ENCODE assay signal across 8 cellular contexts in genomic region chr6:32195652-32195901, GRCh38. TPM values are rescaled to one million over a fixed set of nuclear protein-coding genes. Genes with fewer than 3 reads are reported as not detected.
DNase-seq lines count a peak whose midpoint lies in the region; ATAC-seq and TF ChIP-seq lines count a peak whose summit lies in the region.

No MANE protein-coding gene starts in this region.

- no peaks in the 10 kb centered on the region for H3K9me3 Mint-ChIP-seq in naive thymus-derived CD8-positive, alpha-beta T cell

- peak overlapping the region; percentile 89 for H3K4me3 ChIP-seq in LNCaP clone FGC (ENCODE audit: low read depth, low read length)

- H3K4me3 Mint-ChIP-seq in naive thymus-derived CD8-positive, alpha-beta T cell = peak overlapping the region; percentile 92 to 100 (median 97)

- no peak for TF ChIP-seq CTCF in LNCaP clone FGC (IDR thresholded peaks at IDR 0.05; ENCODE audit: control insufficient read depth, extremely low read depth, insufficient read depth)

- peaks cover 29 to 49% (median 42%) of the 10 kb centered on the region in 4 donors for H3K4me1 Mint-ChIP-seq in naive thymus-derived CD8-positive, alpha-beta T cell

- DNase-seq in CMK (ENCODE audit: low read depth) (peak; percentile 99), LNCaP clone FGC (ENCODE audit: low read depth) (peak; percentile 97), RPMI7951 (ENCODE audit: low read depth) (peak; percentile 100), fibroblast of peridontal ligament (ENCODE audit: extremely low read depth) (peak; percentile 99)
- peak; percentile 100 for DNase-seq in activated effector memory CD4-positive, alpha-beta T cell treated with Interleukin-2 at 50 U/mL for 16 hours
- DNase-seq in naive thymus-derived CD8-positive, alpha-beta T cell = peak; percentile 96 to 100 (median 99)
- DNase-seq in stimulated activated naive CD4-positive, alpha-beta T cell (lab: John Stamatoyannopoulos, UW) = peak; percentile 95 to 99 (median 98)

- peaks cover 0 to 2% (median 0%) of the 10 kb centered on the region in 5 donors for H3K27me3 Mint-ChIP-seq in naive thymus-derived CD8-positive, alpha-beta T cell

- H3K36me3 Mint-ChIP-seq in naive thymus-derived CD8-positive, alpha-beta T cell = peaks cover 0 to 10% (median 7%) of the 10 kb centered on the region in 3 donors

- peak; percentile 70 for ATAC-seq in GM21515 (IDR thresholded peaks at IDR 0.05; ENCODE audit: unreplicated experiment)
- ATAC-seq in naive thymus-derived CD8-positive, alpha-beta T cell = peak; percentile 82 to 85

- peak overlapping the region; percentile 94 to 100 (median 99) for H3K27ac Mint-ChIP-seq in naive thymus-derived CD8-positive, alpha-beta T cell

- POLR2A ChIA-PET in naive thymus-derived CD8-positive, alpha-beta T cell (lab: Charles Lee) = interaction anchor here (0.5 to 12.3 kb wide), 25 partner anchors 9 to 777 kb away, joined by 3 to 303 read pairs (median 4); partner anchors contain the start of genes AGER, AGPAT1, ATF6B and BRD2

RNA-seq across cellular contexts. Expression of gene GPSM3, which starts 3.1 kb away (rescaled TPM):
- total RNA-seq in RPMI7951 (2014; rRNA removed; shearing (Covaris generic)) = 4.1 and 5.8 TPM in 2 replicates
- 100 to 1,000 TPM; 274 to 276 TPM for total RNA-seq in naive thymus-derived CD8-positive, alpha-beta T cell
- 100 to 1,000 TPM; 106 to 144 (median 138) TPM for polyA plus RNA-seq in naive thymus-derived CD8-positive, alpha-beta T cell

RNA-seq across cellular contexts. Expression of gene PBX2, which starts 5.6 kb away (rescaled TPM):
- total RNA-seq in RPMI7951 (2014; rRNA removed; shearing (Covaris generic)) = 14.4 and 15.7 TPM in 2 replicates
- total RNA-seq in naive thymus-derived CD8-positive, alpha-beta T cell = 100 to 1,000 TPM; 173 to 174 TPM
- polyA plus RNA-seq in naive thymus-derived CD8-positive, alpha-beta T cell = 1 to 10 TPM; 1.6 to 2.2 (median 2.0) TPM

RNA-seq across cellular contexts. Expression of gene AGER, which starts 11.5 kb away (rescaled TPM):
- total RNA-seq in RPMI7951 (2014; rRNA removed; shearing (Covaris generic)) = 0.98 and 1.6 TPM in 2 replicates
- total RNA-seq in naive thymus-derived CD8-positive, alpha-beta T cell = 10 to 100 TPM; 56.0 to 60.3 TPM
- polyA plus RNA-seq in naive thymus-derived CD8-positive, alpha-beta T cell = 1 to 10 TPM in 1 of 3 donors, under 1 TPM in 2; 0.09 to 1.9 (median 0.25) TPM

RNA-seq across cellular contexts. Expression of gene RNF5, which starts 17.4 kb away (rescaled TPM):
- total RNA-seq in RPMI7951 (2014; rRNA removed; shearing (Covaris generic)) = 106 and 113 TPM in 2 replicates
- total RNA-seq in naive thymus-derived CD8-positive, alpha-beta T cell = 10 to 100 TPM; 38.6 to 40.0 TPM
- polyA plus RNA-seq in naive thymus-derived CD8-positive, alpha-beta T cell = 100 to 1,000 TPM; 102 to 117 (median 102) TPM

RNA-seq across cellular contexts. Expression of gene AGPAT1, which starts 19.7 kb away (rescaled TPM):
- 59.4 and 82.3 TPM in 2 replicates for total RNA-seq in RPMI7951 (2014; rRNA removed; shearing (Covaris generic))
- 10 to 100 TPM; 27.5 to 28.6 TPM for total RNA-seq in naive thymus-derived CD8-positive, alpha-beta T cell
- 10 to 100 TPM; 16.3 to 19.5 (median 19.1) TPM for polyA plus RNA-seq in naive thymus-derived CD8-positive, alpha-beta T cell

Comparison
In these comparisons a context has a peak if more than half of its experiments do, and no peak if none do; other contexts are left out.
1. Peak in every context shown above with its lines: DNase-seq, ATAC-seq and H3K4me3 ChIP-seq.
2. RNA of gene GPSM3, which starts 3.1 kb away (total RNA-seq): 274 to 276 TPM in naive thymus-derived CD8-positive, alpha-beta T cell; 4.1 to 5.8 TPM in RPMI7951; every median in the first group is over 10 times any median in the second.
3. RNA of gene PBX2, which starts 5.6 kb away (total RNA-seq): 173 to 174 TPM in naive thymus-derived CD8-positive, alpha-beta T cell; 14.4 to 15.7 TPM in RPMI7951; every median in the first group is over 10 times any median in the second.
4. RNA of gene AGER, which starts 11.5 kb away (total RNA-seq): 56.0 to 60.3 TPM in naive thymus-derived CD8-positive, alpha-beta T cell; 0.98 to 1.6 TPM in RPMI7951; every median in the first group is over 10 times any median in the second.